In the genomic region with DNA sequence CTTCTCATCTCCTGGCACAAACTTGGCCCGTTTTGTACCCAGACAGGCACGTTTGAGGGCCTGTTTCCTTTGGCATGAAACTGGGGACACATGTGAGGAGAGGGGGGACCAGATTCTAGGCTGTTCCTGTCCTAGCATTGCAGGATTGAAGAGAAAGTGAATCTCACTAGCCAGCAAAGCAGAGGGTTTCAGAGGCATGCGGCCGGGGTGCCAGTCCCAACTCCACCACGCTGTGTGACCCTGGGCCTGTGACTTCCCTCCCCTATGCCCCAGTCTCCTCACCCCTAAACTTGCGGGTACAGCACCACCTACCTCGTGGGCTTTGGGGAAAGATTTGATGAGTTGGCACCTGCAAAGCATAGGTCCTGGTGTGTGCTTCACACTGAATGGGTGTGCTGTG, we compare ENCODE assay signal across 26 cellular contexts. TPM values are rescaled to one million over a fixed set of nuclear protein-coding genes. Genes with fewer than 3 reads are reported as not detected.
"Had no signal": no experiment of that assay in that cellular context is flagged by ENCODE, and none has a peak within 500 bp of the region (broad histone marks: within the 10 kb centered on the region; RNA-seq: fewer than 3 reads in every experiment).

No MANE protein-coding gene starts in this region.

- H3K27ac ChIP-seq: breast epithelium, heart right ventricle, left lung, neutrophil, pancreas, upper lobe of left lung had no signal

- H3K9me3 Mint-ChIP-seq: endodermal cell, naive B cell, nephron had no signal

- FAIRE-seq: frontal cortex, islet of Langerhans, pancreas, small intestine had no signal

- H3K9me3 ChIP-seq: breast epithelium, heart right ventricle, left lung, neutrophil, pancreas, tibial artery, upper lobe of left lung had no signal

- H3K4me3 Mint-ChIP-seq: endodermal cell, naive B cell had no signal

- H3K27ac Mint-ChIP-seq: endodermal cell, naive B cell, progenitor cell of endocrine pancreas had no signal

- H3K36me3 Mint-ChIP-seq: naive B cell had no signal

- ATAC-seq: heart right ventricle, left lung had no signal

- H3K27me3 ChIP-seq: pancreas, tibial artery had no signal

- H3K36me3 ChIP-seq: breast epithelium, heart right ventricle, left lung, neutrophil, pancreas, tibial artery, upper lobe of left lung had no signal

- H3K4me1 Mint-ChIP-seq: naive B cell had no signal

- DNase-seq: effector CD4-positive, alpha-beta T cell; endodermal cell; heart right ventricle; hypothalamus; left lung; mesendoderm; naive B cell; retina; small intestine; stimulated activated CD4-positive, alpha-beta T cell treated with anti-CD3 and anti-CD28 coated beads, Interleukin-12 subunit alpha, Interleukin-12 subunit beta, amount 100 ng/mL, for 4 hours; stimulated activated naive CD4-positive, alpha-beta T cell; tibial artery; upper lobe of left lung had no signal

- H3K4me3 ChIP-seq: breast epithelium, coronary artery, heart right ventricle, left lung, lung, pancreas, tibial artery, upper lobe of left lung had no signal

- H3K4me1 ChIP-seq: breast epithelium had no signal

RNA-seq across cellular contexts. Expression of gene CIBAR2, which starts 53.5 kb away (rescaled TPM):
- total RNA-seq: breast epithelium, cerebellum, dermis microvascular lymphatic vessel endothelial cell, endodermal cell, fibroblast of lung, heart right ventricle, pancreas had no signal
- polyA plus RNA-seq: esophagus, fibroblast of lung, heart right ventricle had no signal
